In the genomic region with DNA sequence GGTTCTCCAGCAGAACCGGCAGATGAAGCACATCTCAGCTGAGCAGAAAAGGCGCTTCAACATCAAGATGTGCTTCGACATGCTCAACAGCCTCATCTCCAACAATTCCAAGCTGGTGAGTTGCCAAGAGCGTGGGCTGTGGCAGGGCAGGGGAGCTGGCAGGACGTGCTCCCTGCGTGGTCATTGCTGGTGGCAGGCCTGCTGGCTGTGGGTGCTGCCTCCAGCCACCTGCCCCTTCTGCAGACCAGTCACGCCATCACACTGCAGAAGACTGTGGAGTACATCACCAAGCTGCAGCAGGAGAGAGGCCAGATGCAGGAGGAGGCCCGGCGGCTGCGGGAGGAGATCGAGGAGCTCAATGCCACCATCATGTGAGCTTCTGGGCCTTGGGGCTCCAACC, we compare ENCODE assay signal across 20 cellular contexts. TPM values are rescaled to one million over a fixed set of nuclear protein-coding genes. Genes with fewer than 3 reads are reported as not detected.
DNase-seq lines count a peak whose midpoint lies in the region; ATAC-seq and TF ChIP-seq lines count a peak whose summit lies in the region.
"Had no signal": no experiment of that assay in that cellular context is flagged by ENCODE, and none has a peak within 500 bp of the region (broad histone marks: within the 10 kb centered on the region; RNA-seq: fewer than 3 reads in every experiment).

No MANE protein-coding gene starts in this region.

- no peaks in the 10 kb centered on the region for H4K20me1 ChIP-seq in mammary epithelial cell (ENCODE audit: insufficient read depth, low read length)
- no peaks in the 10 kb centered on the region for H4K20me1 ChIP-seq in hepatocyte (ENCODE audit: insufficient read depth, poor library complexity, severe bottlenecking)

- DNase-seq in mammary epithelial cell (peak; percentile 54), MCF 10A (ENCODE audit: unreplicated experiment) (no peak), hepatocyte (ENCODE audit: low spot score) (peak; percentile 3), suprapubic skin (ENCODE audit: low spot score in 2 of 2) (no peak)
- DNase-seq: GDM1, NCI-H1694, NCI-H2081 treated with DMSO at 0.1 percent for 48 hours, Peyer's patch had no signal

- H3K9me3 ChIP-seq in mammary epithelial cell (replicated peaks; ENCODE audit: insufficient read depth, low read length) (no peaks in the 10 kb centered on the region), hepatocyte (ENCODE audit: low read depth) (no peaks in the 10 kb centered on the region), parathyroid adenoma (ENCODE audit: control insufficient read depth, low read length) (no peaks in the 10 kb centered on the region), suprapubic skin (no peaks in the 10 kb centered on the region)
- H3K9me3 ChIP-seq: Peyer's patch had no signal

- no peak for TF ChIP-seq POLR2A in suprapubic skin (IDR thresholded peaks at IDR 0.05)

- H3K36me3 ChIP-seq in mammary epithelial cell (ENCODE audit: insufficient read depth, low read length) (peaks cover 14% of the 10 kb centered on the region), hepatocyte (replicated peaks; ENCODE audit: insufficient read depth, low read depth) (no peaks in the 10 kb centered on the region), parathyroid adenoma (ENCODE audit: control insufficient read depth, insufficient read depth, low read length) (no peaks in the 10 kb centered on the region), suprapubic skin (peaks cover 79% of the 10 kb centered on the region)

- intact Hi-C loops in mammary epithelial cell (cut with micrococcal nuclease) = no loop called here
- intact Hi-C loops in MCF 10A (cut with micrococcal nuclease) = no loop called here

- in situ Hi-C loops in mammary epithelial cell (cut with MboI; ENCODE audit: low sequenced_read_pairs in 2 of 2) = loop anchor here in 1 of 2 donors (10.0 kb wide), 1 partner anchor 47 kb away; a partner anchor contains a TSS

- ATAC-seq in HG03095 (IDR thresholded peaks at IDR 0.05; ENCODE audit: unreplicated experiment) = no peak
- ATAC-seq in GM18519 (IDR thresholded peaks at IDR 0.05; ENCODE audit: low FRiP score, unreplicated experiment) = no peak
- ATAC-seq in GM21526 (IDR thresholded peaks at IDR 0.05; ENCODE audit: low FRiP score, unreplicated experiment) = no peak
- ATAC-seq: Right ventricle myocardium inferior had no signal

- CTCF ChIA-PET in mammary epithelial cell (lab: Charles Lee; ENCODE audit: low non-redundant PET) (interaction anchor here (0.5 to 0.6 kb wide), 2 partner anchors 15 to 60 kb away, joined by 3 read pairs; no protein-coding TSS in a partner anchor), MCF 10A (lab: Yijun Ruan, JAX) (interaction anchor here (0.5 kb wide), 1 partner anchor 16 kb away, joined by 4 read pairs; no protein-coding TSS in a partner anchor)

- H3K27ac ChIP-seq in mammary epithelial cell (ENCODE audit: insufficient read depth, low read depth, low read length) = no peak overlapping the region
- H3K27ac ChIP-seq in hepatocyte = no peak overlapping the region
- peak overlapping the region; percentile 12 for H3K27ac ChIP-seq in parathyroid adenoma
- H3K27ac ChIP-seq in suprapubic skin = no peak overlapping the region
- H3K27ac ChIP-seq: Peyer's patch had no signal

- no peaks in the 10 kb centered on the region for H3K27me3 Mint-ChIP-seq in MCF 10A (ENCODE audit: insufficient read depth, unreplicated experiment)
- H3K27me3 Mint-ChIP-seq: IgD-negative memory B cell had no signal

- no TSS peak for BruUV-seq in mammary epithelial cell (replicated peaks; lab: Mats Ljungman, UMichigan)
- no TSS peak for BruUV-seq in MCF 10A (replicated peaks; lab: Mats Ljungman, UMichigan)

- TF ChIP-seq CTCF in mammary epithelial cell (conservative IDR thresholded peaks at IDR 0.05 in 1 of 2, IDR thresholded peaks at IDR 0.05 in 1 of 2; ENCODE audit: extremely low read depth in 1 of 2, insufficient read depth in 1 of 2, low read depth in 1 of 2, low read length in 2 of 2) = no peak
- no peak for TF ChIP-seq CTCF in MCF 10A (IDR thresholded peaks at IDR 0.05; ENCODE audit: unreplicated experiment)
- no peak for TF ChIP-seq CTCF in hepatocyte (IDR thresholded peaks at IDR 0.05; ENCODE audit: poor library complexity)
- TF ChIP-seq CTCF in parathyroid adenoma (IDR thresholded peaks at IDR 0.05) = no peak
- TF ChIP-seq CTCF in suprapubic skin (IDR thresholded peaks at IDR 0.05) = no peak

- 46% methylated on average over 10 of the region's 11 CpGs for WGBS in mammary epithelial cell (ENCODE audit: low coverage, missing lambda C conversion rate)
- 99% methylated on average over 11 of the region's 11 CpGs for WGBS in hepatocyte (ENCODE audit: low lambda C conversion rate, missing lambda C conversion rate)
- WGBS in suprapubic skin = 77% methylated on average over 5 of the region's 11 CpGs

- no peak overlapping the region for H3K4me3 Mint-ChIP-seq in MCF 10A (ENCODE audit: unreplicated experiment)
- H3K4me3 Mint-ChIP-seq: CD14-positive monocyte had no signal

- H3K27ac Mint-ChIP-seq in MCF 10A (ENCODE audit: low read depth, unreplicated experiment) = no peak overlapping the region
- H3K27ac Mint-ChIP-seq: IgD-negative memory B cell had no signal

- H3K4me1 ChIP-seq in mammary epithelial cell (ENCODE audit: insufficient read depth, low read length) = peaks cover 15% of the 10 kb centered on the region
- no peaks in the 10 kb centered on the region for H3K4me1 ChIP-seq in hepatocyte (ENCODE audit: insufficient read depth)
- H3K4me1 ChIP-seq in parathyroid adenoma = peaks cover 9% of the 10 kb centered on the region
- H3K4me1 ChIP-seq in suprapubic skin = peaks cover 4% of the 10 kb centered on the region

- H2AFZ ChIP-seq in mammary epithelial cell (ENCODE audit: low read depth, low read length) = no peak overlapping the region
- H2AFZ ChIP-seq in hepatocyte = no peak overlapping the region
- no peak overlapping the region for H2AFZ ChIP-seq in parathyroid adenoma

- H3K9ac ChIP-seq in mammary epithelial cell (ENCODE audit: insufficient read depth, low read length) (no peak overlapping the region), parathyroid adenoma (no peak overlapping the region)

- H3K4me2 ChIP-seq in mammary epithelial cell (ENCODE audit: insufficient read depth, low read depth, low read length) (peak overlapping the region; percentile 58), hepatocyte (no peak overlapping the region), parathyroid adenoma (ENCODE audit: low read length) (no peak overlapping the region)

- dilution Hi-C loops in mammary epithelial cell (cut with HindIII; ENCODE audit: low sequenced_read_pairs) = no loop called here

- H3K27me3 ChIP-seq in mammary epithelial cell (ENCODE audit: insufficient read depth, low read length) = no peaks in the 10 kb centered on the region
- no peaks in the 10 kb centered on the region for H3K27me3 ChIP-seq in hepatocyte
- H3K27me3 ChIP-seq in parathyroid adenoma (ENCODE audit: control insufficient read depth, insufficient read depth, low read length) = no peaks in the 10 kb centered on the region
- H3K27me3 ChIP-seq in suprapubic skin = no peaks in the 10 kb centered on the region
- H3K27me3 ChIP-seq: Peyer's patch had no signal

- no peaks in the 10 kb centered on the region for H3K9me2 ChIP-seq in hepatocyte (replicated peaks; ENCODE audit: insufficient read depth)

- TF ChIP-seq EP300 in suprapubic skin (IDR thresholded peaks at IDR 0.05) = no peak

- no peaks in the 10 kb centered on the region for H3K4me1 Mint-ChIP-seq in MCF 10A (ENCODE audit: insufficient read depth, unreplicated experiment)
- H3K4me1 Mint-ChIP-seq: CD14-positive monocyte had no signal

- no peaks in the 10 kb centered on the region for H3K9me3 Mint-ChIP-seq in MCF 10A (ENCODE audit: unreplicated experiment)
- H3K9me3 Mint-ChIP-seq: IgD-negative memory B cell had no signal

- peak overlapping the region in 1 of 3 experiments; percentile 2 for H3K4me3 ChIP-seq in mammary epithelial cell (replicated peaks in 1 of 3; ENCODE audit: insufficient read depth in 1 of 3, low read depth in 2 of 3, low read length in 3 of 3)
- no peak overlapping the region for H3K4me3 ChIP-seq in hepatocyte
- no peak overlapping the region for H3K4me3 ChIP-seq in parathyroid adenoma (ENCODE audit: low read depth, low read length)
- H3K4me3 ChIP-seq in suprapubic skin = no peak overlapping the region
- H3K4me3 ChIP-seq: Peyer's patch had no signal

- H3K79me2 ChIP-seq in mammary epithelial cell (ENCODE audit: insufficient read depth, low read length) (no peaks in the 10 kb centered on the region), hepatocyte (no peaks in the 10 kb centered on the region), parathyroid adenoma (peaks cover 2% of the 10 kb centered on the region)

- peaks cover 42% of the 10 kb centered on the region for H3K36me3 Mint-ChIP-seq in MCF 10A (ENCODE audit: insufficient read depth, unreplicated experiment)
- H3K36me3 Mint-ChIP-seq: IgD-negative memory B cell had no signal

- POLR2A ChIA-PET in MCF 10A (lab: Yijun Ruan, JAX) = no interaction called here

RNA-seq across cellular contexts. Expression of a gene that starts 35.8 kb away (rescaled TPM):
- total RNA-seq in mammary epithelial cell = not detected
- not detected for polyA plus RNA-seq in mammary epithelial cell
- not detected for polyA minus RNA-seq in mammary epithelial cell
- not detected in 2 replicates for total RNA-seq in MCF 10A (2022)
- total RNA-seq in hepatocyte = not detected in 2 replicates
- not detected in 2 replicates for polyA plus RNA-seq in hepatocyte
- not detected for total RNA-seq in suprapubic skin
- total RNA-seq: H7, LHCN-M2, NCI-H460, Peyer's patch, Right ventricle myocardium inferior, SK-MEL-5 had no signal
- polyA plus RNA-seq: AG04450, CD14-positive monocyte, IgD-negative memory B cell had no signal

RNA-seq across cellular contexts. Expression of a gene that starts 44.7 kb away (rescaled TPM):
- under 1 TPM; 0.50 to 0.66 TPM for total RNA-seq in mammary epithelial cell
- not detected for polyA plus RNA-seq in mammary epithelial cell
- polyA minus RNA-seq in mammary epithelial cell = not detected
- not detected in 2 replicates for total RNA-seq in MCF 10A (2022)
- total RNA-seq in hepatocyte = 0.24 and 1.7 TPM in 2 replicates
- 0.90 and 1.7 TPM in 2 replicates for polyA plus RNA-seq in hepatocyte
- total RNA-seq in suprapubic skin = 1 to 10 TPM in 1 of 4 donors, not detected in 3; 1.1 TPM
- total RNA-seq: H7, LHCN-M2, NCI-H460, Peyer's patch, SK-MEL-5 had no signal
- polyA plus RNA-seq: CD14-positive monocyte, IgD-negative memory B cell had no signal

RNA-seq across cellular contexts. Expression of a gene that starts 59.6 kb away (rescaled TPM):
- 10 to 100 TPM; 17.7 to 53.6 TPM for total RNA-seq in mammary epithelial cell
- 14.3 TPM for polyA plus RNA-seq in mammary epithelial cell
- 50.3 TPM for polyA minus RNA-seq in mammary epithelial cell
- 34.2 and 35.6 TPM in 2 replicates for total RNA-seq in MCF 10A (2022)
- 5.6 and 11.5 TPM in 2 replicates for total RNA-seq in hepatocyte
- 33.1 and 39.4 TPM in 2 replicates for polyA plus RNA-seq in hepatocyte
- 10 to 100 TPM; 25.2 to 91.4 (median 35.4) TPM for total RNA-seq in suprapubic skin

Comparison
In these comparisons a context has a peak if more than half of its experiments do, and no peak if none do; other contexts are left out.
1. DNase-seq: peak in mammary epithelial cell (single experiment) and hepatocyte (single experiment); none in MCF 10A (single experiment) and suprapubic skin (0 of 2).